9 cellular contexts compared by ENCODE assay signal in the genomic region with DNA sequence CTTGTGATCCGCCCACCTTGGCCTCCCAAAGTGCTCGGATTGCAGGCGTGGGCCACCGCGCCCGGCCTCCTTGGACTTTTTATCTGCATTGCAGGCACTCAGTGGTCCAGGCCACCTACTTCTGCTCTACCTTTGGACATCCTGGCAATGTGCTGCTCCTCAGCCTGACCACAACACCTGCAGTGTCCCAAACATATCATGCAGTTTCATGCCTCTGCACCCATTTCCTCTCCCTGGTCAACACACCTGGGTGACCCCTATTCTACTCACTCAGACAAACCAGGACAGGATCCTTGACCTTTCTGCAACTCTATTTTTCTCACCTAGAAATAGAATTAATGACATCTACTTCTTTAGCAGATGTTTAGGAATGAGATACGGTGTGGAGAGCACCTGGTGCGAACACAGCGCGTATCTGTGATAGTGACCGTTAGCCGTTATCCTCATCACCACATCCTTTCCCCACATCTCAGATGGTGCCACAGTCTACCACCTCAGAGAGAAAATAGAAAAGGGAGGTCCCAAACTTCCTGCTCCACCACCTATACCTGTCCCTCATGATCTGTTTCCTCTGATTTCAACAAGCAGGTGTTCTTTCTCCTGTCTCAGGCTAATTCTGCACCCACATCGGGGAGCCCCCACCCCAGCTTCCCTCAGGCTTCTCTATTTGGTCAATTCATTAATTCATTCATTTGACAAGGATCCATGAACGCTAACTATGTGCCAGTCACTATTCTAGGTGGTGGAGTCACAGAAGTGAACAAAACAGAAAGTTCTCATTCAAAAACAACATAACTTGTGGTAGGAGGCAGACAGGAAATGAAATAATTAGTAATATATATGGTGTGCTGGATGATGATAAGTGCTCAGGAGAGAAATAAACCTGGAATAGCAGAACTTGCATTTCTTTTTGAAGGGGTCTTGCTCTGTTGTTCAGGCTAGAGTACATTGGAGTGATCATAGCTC. TPM values are rescaled to one million over a fixed set of nuclear protein-coding genes. Genes with fewer than 3 reads are reported as not detected.
DNase-seq lines count a peak whose midpoint lies in the region; ATAC-seq and TF ChIP-seq lines count a peak whose summit lies in the region.
"Had no signal": no experiment of that assay in that cellular context is flagged by ENCODE, and none has a peak within 500 bp of the region (broad histone marks: within the 10 kb centered on the region; RNA-seq: fewer than 3 reads in every experiment).

No MANE protein-coding gene starts in this region.

- no peaks in the 10 kb centered on the region for H3K27me3 ChIP-seq in Peyer's patch
- H3K27me3 ChIP-seq: vagina had no signal

- peak overlapping the region; percentile 2 for H3K27ac Mint-ChIP-seq in stimulated activated effector memory CD8-positive, alpha-beta T cell treated with anti-CD3 and anti-CD28 coated beads, Interleukin-12 subunit alpha, Interleukin-12 subunit beta, amount 100 ng/mL, for 72 hours

- peaks cover 43% of the 10 kb centered on the region for H3K4me1 Mint-ChIP-seq in activated T-cell treated with anti-CD3 and anti-CD28 coated beads, Interleukin-2, amount 50 U/mL, for 4 hours (ENCODE audit: low read depth)
- H3K4me1 Mint-ChIP-seq in stimulated activated effector memory CD8-positive, alpha-beta T cell treated with anti-CD3 and anti-CD28 coated beads, Interleukin-12 subunit alpha, Interleukin-12 subunit beta, amount 100 ng/mL, for 72 hours = peaks cover 19% of the 10 kb centered on the region

- H3K36me3 ChIP-seq in Peyer's patch = no peaks in the 10 kb centered on the region
- H3K36me3 ChIP-seq: vagina had no signal

- no peak for TF ChIP-seq POLR2A in Peyer's patch (IDR thresholded peaks at IDR 0.05)

- no peak for TF ChIP-seq CTCF in Peyer's patch (IDR thresholded peaks at IDR 0.05)

- H3K4me3 Mint-ChIP-seq in activated T-cell treated with anti-CD3 and anti-CD28 coated beads, Interleukin-2, amount 50 U/mL, for 4 hours = peak overlapping the region; percentile 67
- H3K4me3 Mint-ChIP-seq in stimulated activated effector memory CD8-positive, alpha-beta T cell treated with anti-CD3 and anti-CD28 coated beads, Interleukin-12 subunit alpha, Interleukin-12 subunit beta, amount 100 ng/mL, for 72 hours = peak overlapping the region; percentile 9

- no peaks in the 10 kb centered on the region for H3K27me3 Mint-ChIP-seq in activated T-cell treated with anti-CD3 and anti-CD28 coated beads, Interleukin-2, amount 50 U/mL, for 4 hours (ENCODE audit: low read depth)

- H3K4me1 ChIP-seq in Peyer's patch = peaks cover 0 to 11% (median 7%) of the 10 kb centered on the region in 4 donors

- peak overlapping the region in 2 of 4 donors; percentile 40 to 52 for H3K27ac ChIP-seq in Peyer's patch
- H3K27ac ChIP-seq: vagina had no signal

- intact Hi-C loops in posterior cingulate gyrus (cut with DNase I) = no loop called here

- ATAC-seq in activated T-cell treated with anti-CD3 and anti-CD28 coated beads, Interleukin-2, amount 50 U/mL, for 4 hours = peak; percentile 54 to 60
- peak; percentile 41 for ATAC-seq in HG02571 (IDR thresholded peaks at IDR 0.05; ENCODE audit: unreplicated experiment)
- ATAC-seq in stimulated activated effector memory CD8-positive, alpha-beta T cell treated with anti-CD3 and anti-CD28 coated beads, Interleukin-12 subunit alpha, Interleukin-12 subunit beta, amount 100 ng/mL, for 72 hours = no peak

- H3K4me3 ChIP-seq in Peyer's patch = no peak overlapping the region
- H3K4me3 ChIP-seq: vagina had no signal

- no peak for DNase-seq in activated T-cell treated with anti-CD3 and anti-CD28 coated beads, Interleukin-2, amount 50 U/mL, for 4 hours
- no peak for DNase-seq in activated T-cell treated with anti-CD3 and anti-CD28 coated beads, Interleukin-2, amount 50 U/mL, for 1 hour
- DNase-seq in Peyer's patch = peak in 2 of 3 donors; percentile 29 to 58
- no peak for DNase-seq in stimulated activated effector memory CD8-positive, alpha-beta T cell treated with anti-CD3 and anti-CD28 coated beads, Interleukin-12 subunit alpha, Interleukin-12 subunit beta, amount 100 ng/mL, for 72 hours (ENCODE audit: low spot score in 2 of 2)
- no peak for DNase-seq in NCI-H2029 treated with DMSO at 0.1 percent for 48 hours (lab: John Stamatoyannopoulos, UW)
- no peak for DNase-seq in cerebellum (ENCODE audit: low spot score)
- DNase-seq in posterior cingulate gyrus = no peak

- no peaks in the 10 kb centered on the region for H3K9me3 ChIP-seq in Peyer's patch
- H3K9me3 ChIP-seq: vagina had no signal

- H3K9me3 Mint-ChIP-seq in activated T-cell treated with anti-CD3 and anti-CD28 coated beads, Interleukin-2, amount 50 U/mL, for 4 hours = no peaks in the 10 kb centered on the region
- no peaks in the 10 kb centered on the region for H3K9me3 Mint-ChIP-seq in stimulated activated effector memory CD8-positive, alpha-beta T cell treated with anti-CD3 and anti-CD28 coated beads, Interleukin-12 subunit alpha, Interleukin-12 subunit beta, amount 100 ng/mL, for 72 hours

- no peaks in the 10 kb centered on the region for H3K36me3 Mint-ChIP-seq in activated T-cell treated with anti-CD3 and anti-CD28 coated beads, Interleukin-2, amount 50 U/mL, for 4 hours (ENCODE audit: insufficient read depth)
- no peaks in the 10 kb centered on the region for H3K36me3 Mint-ChIP-seq in stimulated activated effector memory CD8-positive, alpha-beta T cell treated with anti-CD3 and anti-CD28 coated beads, Interleukin-12 subunit alpha, Interleukin-12 subunit beta, amount 100 ng/mL, for 72 hours

RNA-seq across cellular contexts. Expression of a gene that starts 4.3 kb away (rescaled TPM):
- total RNA-seq in activated T-cell treated with anti-CD3 and anti-CD28 coated beads, Interleukin-2, amount 50 U/mL, for 4 hours = 10 to 100 TPM; 24.9 to 41.2 (median 31.0) TPM
- total RNA-seq in Peyer's patch (10 to 100 TPM; 25.6 to 44.9 (median 37.0) TPM), cerebellum (2.4 TPM)

RNA-seq across cellular contexts. Expression of a gene that starts 22.2 kb away (rescaled TPM):
- total RNA-seq in activated T-cell treated with anti-CD3 and anti-CD28 coated beads, Interleukin-2, amount 50 U/mL, for 4 hours = 10 to 100 TPM in 1 of 3 donors, 1 to 10 TPM in 2; 9.0 to 10.3 (median 9.0) TPM
- total RNA-seq in Peyer's patch = 10 to 100 TPM in 2 of 4 donors, 1 to 10 TPM in 2; 4.7 to 41.3 (median 11.9) TPM
- 9.5 TPM for total RNA-seq in cerebellum

RNA-seq across cellular contexts. Expression of a gene that starts 41.3 kb away (rescaled TPM):
- total RNA-seq in activated T-cell treated with anti-CD3 and anti-CD28 coated beads, Interleukin-2, amount 50 U/mL, for 4 hours = 10 to 100 TPM in 2 of 3 donors, 1 to 10 TPM in 1; 9.1 to 11.9 (median 10.8) TPM
- total RNA-seq in Peyer's patch (10 to 100 TPM; 34.9 to 84.2 (median 48.5) TPM), cerebellum (15.5 TPM)

Comparison
In these comparisons a context has a peak if more than half of its experiments do, and no peak if none do; other contexts are left out.
1. DNase-seq: peak in Peyer's patch (2 of 3); none in activated T-cell treated with anti-CD3 and anti-CD28 coated beads, Interleukin-2, amount 50 U/mL, for 4 hours (single experiment), activated T-cell treated with anti-CD3 and anti-CD28 coated beads, Interleukin-2, amount 50 U/mL, for 1 hour (single experiment), stimulated activated effector memory CD8-positive, alpha-beta T cell treated with anti-CD3 and anti-CD28 coated beads, Interleukin-12 subunit alpha, Interleukin-12 subunit beta, amount 100 ng/mL, for 72 hours (0 of 2), NCI-H2029 treated with DMSO at 0.1 percent for 48 hours (single experiment), cerebellum (single experiment) and posterior cingulate gyrus (0 of 10).